ENCODE assay signal across 9 cellular contexts in genomic region chr12:2395352-2395977, GRCh38.
A peak's percentile ranks its signal among the peaks of the same experiment; 100 is the strongest.
DNase-seq lines count a peak whose midpoint lies in the region; ATAC-seq and TF ChIP-seq lines count a peak whose summit lies in the region.
"Had no signal": no experiment of that assay in that cellular context is flagged by ENCODE, and none has a peak within 500 bp of the region (broad histone marks: within the 10 kb centered on the region; RNA-seq: fewer than 3 reads in every experiment).

No MANE protein-coding gene starts in this region.

- ATAC-seq in HG02678 (IDR thresholded peaks at IDR 0.05; ENCODE audit: unreplicated experiment), result no peak
- ATAC-seq: naive thymus-derived CD4-positive, alpha-beta T cell had no signal

- peaks cover 9% of the 10 kb centered on the region for H3K9me3 Mint-ChIP-seq in mesothelial cell of epicardium
- H3K9me3 Mint-ChIP-seq: naive thymus-derived CD4-positive, alpha-beta T cell had no signal

- peaks cover 31% of the 10 kb centered on the region for H3K4me1 Mint-ChIP-seq in mesothelial cell of epicardium
- H3K4me1 Mint-ChIP-seq: naive thymus-derived CD4-positive, alpha-beta T cell had no signal

- H3K27me3 Mint-ChIP-seq in mesothelial cell of epicardium (ENCODE audit: low read depth), result no peaks in the 10 kb centered on the region

- TF ChIP-seq CTCF in mesothelial cell of epicardium (IDR thresholded peaks at IDR 0.05; ENCODE audit: unreplicated experiment), result peak; percentile 86

- H3K27ac Mint-ChIP-seq in mesothelial cell of epicardium, result peak overlapping the region; percentile 2
- H3K27ac Mint-ChIP-seq: naive thymus-derived CD4-positive, alpha-beta T cell had no signal

- no peaks in the 10 kb centered on the region for H3K36me3 Mint-ChIP-seq in mesothelial cell of epicardium
- H3K36me3 Mint-ChIP-seq: naive thymus-derived CD4-positive, alpha-beta T cell had no signal

- no peak overlapping the region for H3K4me3 Mint-ChIP-seq in mesothelial cell of epicardium

- DNase-seq in DMS53 (lab: John Stamatoyannopoulos, UW), result peak; percentile 82
- peak; percentile 71 for DNase-seq in HT-29 (ENCODE audit: low spot score)
- peak; percentile 13 for DNase-seq in T-helper 9 cell
- peak; percentile 85 for DNase-seq in ecto neural progenitor cell (ENCODE audit: low spot score)
- DNase-seq in mesothelial cell of epicardium (ENCODE audit: low spot score in 2 of 2, unreplicated experiment in 2 of 2), result peak in 1 of 2 experiments; percentile 68
- DNase-seq in ureter (ENCODE audit: low spot score), result peak; percentile 51
- no peak for DNase-seq in HPDE6-E6E7 (ENCODE audit: extremely low spot score)
